1 cellular context compared by ENCODE assay signal in the genomic region with DNA sequence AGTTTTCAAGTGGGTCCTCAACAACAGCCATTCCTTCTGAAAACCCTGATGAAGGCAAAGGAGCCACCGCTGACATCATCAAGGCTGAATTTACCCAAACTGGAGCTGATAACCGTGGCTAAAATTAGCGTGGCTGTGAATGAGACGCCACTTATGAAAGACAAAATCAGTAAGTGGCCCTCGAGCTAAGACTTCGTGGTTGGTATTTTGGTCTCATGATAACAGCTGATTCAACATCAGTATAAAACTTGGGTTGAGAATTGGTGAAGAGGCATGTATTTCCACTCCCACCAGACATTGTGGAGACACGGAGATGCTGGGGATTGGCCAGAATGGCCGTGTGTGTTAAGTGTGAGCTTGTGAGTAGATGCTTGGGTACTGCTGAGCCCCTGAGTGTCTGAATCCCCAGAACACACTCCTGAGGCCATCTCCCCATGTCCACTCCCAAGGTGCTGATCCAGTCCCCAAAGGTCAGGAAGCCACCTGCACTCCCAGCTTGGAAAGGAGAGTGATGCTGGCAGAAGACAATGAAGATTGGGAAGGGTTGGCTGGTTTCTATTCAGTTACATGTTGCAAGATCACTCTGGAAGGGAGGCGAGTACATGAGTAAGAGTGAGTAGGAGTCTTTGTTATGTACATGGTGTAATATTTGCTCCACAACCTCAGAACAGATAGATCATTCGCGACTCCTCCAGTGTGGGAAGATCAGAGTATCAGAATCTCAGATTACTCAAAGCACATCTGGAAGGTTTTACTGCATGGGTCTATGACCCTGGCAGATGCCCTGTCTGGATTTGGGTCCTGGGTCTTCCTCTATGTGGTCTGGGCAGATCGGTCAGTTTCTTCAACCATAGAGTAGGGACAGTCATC.
TF ChIP-seq lines count a peak whose summit lies in the region.

No MANE protein-coding gene starts in this region.

TF ChIP-seq in IMR-90, 13 proteins besides CTCF, POLR2A, EP300 and RAD21:
- TF ChIP-seq MXI1 (IDR thresholded peaks at IDR 0.05; ENCODE audit: borderline replicate concordance, low read depth, low read length): no peak
- no peak for TF ChIP-seq MAFK (IDR thresholded peaks at IDR 0.05; ENCODE audit: low read depth, low read length)
- TF ChIP-seq FOS (IDR thresholded peaks at IDR 0.05; ENCODE audit: low read depth, low read length): peak; percentile 82
- TF ChIP-seq CEBPB (IDR thresholded peaks at IDR 0.05; ENCODE audit: low read depth, low read length): peak; percentile 96
